In genomic region chr12:51407604-51408003, GRCh38 we compare ENCODE assay signal across 1 cellular context.
TF ChIP-seq lines count a peak whose summit lies in the region.

No MANE protein-coding gene starts in this region.

TF ChIP-seq in SK-N-SH treated with all-trans-retinoic acid at 6 μM for 48 hours, 23 proteins besides CTCF, POLR2A, EP300 and RAD21:
- no peak for TF ChIP-seq BACH2 (CRISPR knock-in tag; IDR thresholded peaks at IDR 0.05; ENCODE audit: borderline replicate concordance)
- no peak for TF ChIP-seq TOX (CRISPR knock-in tag; IDR thresholded peaks at IDR 0.05; ENCODE audit: borderline replicate concordance)
- TF ChIP-seq SNAI2 (CRISPR knock-in tag; IDR thresholded peaks at IDR 0.05), result no peak
